In the genomic region with DNA sequence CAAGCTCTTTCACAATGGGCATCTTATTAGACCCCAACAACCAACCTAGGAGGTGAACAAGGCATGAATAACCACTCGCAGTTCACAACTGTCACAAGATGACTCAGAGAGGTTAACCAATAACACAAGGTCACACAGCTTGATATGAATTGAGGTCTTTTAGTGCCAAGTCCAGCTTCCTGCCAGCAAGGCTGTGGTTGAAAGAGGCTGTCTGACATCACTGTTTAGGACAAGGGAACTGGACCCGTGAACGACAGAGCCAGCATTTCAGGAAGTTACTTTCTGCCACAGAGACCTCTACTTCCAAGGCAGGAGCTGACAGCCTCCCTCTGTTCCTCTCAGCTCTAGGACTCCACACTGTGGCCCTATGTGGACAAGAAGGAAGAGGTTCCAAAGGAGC, we compare ENCODE assay signal across 10 cellular contexts. TPM values are rescaled to one million over a fixed set of nuclear protein-coding genes. Genes with fewer than 3 reads are reported as not detected.
DNase-seq lines count a peak whose midpoint lies in the region; ATAC-seq and TF ChIP-seq lines count a peak whose summit lies in the region.
"Had no signal": no experiment of that assay in that cellular context is flagged by ENCODE, and none has a peak within 500 bp of the region (broad histone marks: within the 10 kb centered on the region; RNA-seq: fewer than 3 reads in every experiment).

No MANE protein-coding gene starts in this region.

- H3K4me1 Mint-ChIP-seq in activated CD4-positive, alpha-beta T cell treated with anti-CD3 and anti-CD28 coated beads, Interleukin-2, amount 10 ng/mL, durations not matched to agents 24 days and 14 days: peaks cover 2% of the 10 kb centered on the region
- H3K4me1 Mint-ChIP-seq: T-cell had no signal

- ATAC-seq in GM21529 (IDR thresholded peaks at IDR 0.05; ENCODE audit: unreplicated experiment): peak; percentile 56
- ATAC-seq: T-cell had no signal

- WGBS in esophagus squamous epithelium, 2 donors: 17 to 23% methylated on average over 2 to 3 of the region's 3 CpGs

- DNase-seq in GM04503 (ENCODE audit: low read depth) (peak; percentile 67), RPMI7951 (ENCODE audit: low read depth) (peak; percentile 93), right atrium auricular region (ENCODE audit: low spot score) (peak; percentile 57), NCI-H774 (lab: John Stamatoyannopoulos, UW) (no peak), SJCRH30 (no peak), esophagus squamous epithelium (lab: John Stamatoyannopoulos, UW) (no peak)
- no peak for DNase-seq in activated CD4-positive, alpha-beta T cell treated with anti-CD3 and anti-CD28 coated beads, Interleukin-2, amount 10 ng/mL, durations not matched to agents 24 days and 14 days
- DNase-seq: T-cell had no signal

- H3K4me3 Mint-ChIP-seq in activated CD4-positive, alpha-beta T cell treated with anti-CD3 and anti-CD28 coated beads, Interleukin-2, amount 10 ng/mL, durations not matched to agents 24 days and 14 days: no peak overlapping the region
- H3K4me3 Mint-ChIP-seq: T-cell had no signal

- H3K4me3 ChIP-seq in right atrium auricular region (no peak overlapping the region), SJCRH30 (no peak overlapping the region), esophagus squamous epithelium (no peak overlapping the region)
- H3K4me3 ChIP-seq: cardiac muscle cell had no signal

- H3K9me3 ChIP-seq in right atrium auricular region (no peaks in the 10 kb centered on the region), SJCRH30 (replicated peaks) (no peaks in the 10 kb centered on the region), esophagus squamous epithelium (no peaks in the 10 kb centered on the region)

- peak overlapping the region in 1 of 2 donors; percentile 14 for H3K27ac ChIP-seq in right atrium auricular region
- H3K27ac ChIP-seq in SJCRH30: no peak overlapping the region
- H3K27ac ChIP-seq in esophagus squamous epithelium: peak overlapping the region in 1 of 4 donors; percentile 48
- H3K27ac ChIP-seq: cardiac muscle cell had no signal

- peaks cover 3% of the 10 kb centered on the region for H3K27me3 Mint-ChIP-seq in activated CD4-positive, alpha-beta T cell treated with anti-CD3 and anti-CD28 coated beads, Interleukin-2, amount 10 ng/mL, durations not matched to agents 24 days and 14 days

- no peaks in the 10 kb centered on the region for H3K9me3 Mint-ChIP-seq in activated CD4-positive, alpha-beta T cell treated with anti-CD3 and anti-CD28 coated beads, Interleukin-2, amount 10 ng/mL, durations not matched to agents 24 days and 14 days
- H3K9me3 Mint-ChIP-seq: T-cell had no signal

- H3K27me3 ChIP-seq in right atrium auricular region (no peaks in the 10 kb centered on the region), SJCRH30 (no peaks in the 10 kb centered on the region), esophagus squamous epithelium (peaks cover 0 to 4% (median 0%) of the 10 kb centered on the region in 4 donors)
- H3K27me3 ChIP-seq: cardiac muscle cell had no signal

- intact Hi-C loops in activated CD4-positive, alpha-beta T cell treated with anti-CD3 and anti-CD28 coated beads, Interleukin-2, amount 10 ng/mL, durations not matched to agents 24 days and 14 days (cut with micrococcal nuclease): no loop called here
- intact Hi-C loops in esophagus squamous epithelium (cut with DNase I): no loop called here

- H3K4me1 ChIP-seq in right atrium auricular region: peaks cover 0 to 8% of the 10 kb centered on the region in 2 donors
- no peaks in the 10 kb centered on the region for H3K4me1 ChIP-seq in SJCRH30
- H3K4me1 ChIP-seq in esophagus squamous epithelium: peaks cover 0 to 26% (median 0%) of the 10 kb centered on the region in 3 donors

- H3K36me3 Mint-ChIP-seq in activated CD4-positive, alpha-beta T cell treated with anti-CD3 and anti-CD28 coated beads, Interleukin-2, amount 10 ng/mL, durations not matched to agents 24 days and 14 days (ENCODE audit: low read depth): no peaks in the 10 kb centered on the region
- H3K36me3 Mint-ChIP-seq: T-cell had no signal

- no peak for TF ChIP-seq CTCF in right atrium auricular region (IDR thresholded peaks at IDR 0.05)
- TF ChIP-seq CTCF in esophagus squamous epithelium (IDR thresholded peaks at IDR 0.05): no peak

- no peak overlapping the region for H3K27ac Mint-ChIP-seq in activated CD4-positive, alpha-beta T cell treated with anti-CD3 and anti-CD28 coated beads, Interleukin-2, amount 10 ng/mL, durations not matched to agents 24 days and 14 days
- H3K27ac Mint-ChIP-seq: T-cell had no signal

- no peaks in the 10 kb centered on the region for H3K36me3 ChIP-seq in right atrium auricular region
- H3K36me3 ChIP-seq in SJCRH30: no peaks in the 10 kb centered on the region
- H3K36me3 ChIP-seq in esophagus squamous epithelium: no peaks in the 10 kb centered on the region
- H3K36me3 ChIP-seq: cardiac muscle cell had no signal

- no peak for TF ChIP-seq POLR2A in esophagus squamous epithelium (IDR thresholded peaks at IDR 0.05)

RNA-seq across cellular contexts. Expression of a gene that starts 53.4 kb away (rescaled TPM):
- total RNA-seq in RPMI7951 (2014; rRNA removed; shearing (Covaris generic)): 18.7 and 19.9 TPM in 2 replicates
- total RNA-seq in right atrium auricular region (10 to 100 TPM; 13.7 to 32.0 TPM), esophagus squamous epithelium (10 to 100 TPM in 2 of 4 donors, 1 to 10 TPM in 2; 1.6 to 23.7 (median 7.7) TPM)
- total RNA-seq in SJCRH30 (2014; rRNA removed; shearing (Covaris generic)): 80.3 and 80.8 TPM in 2 replicates
- total RNA-seq in activated CD4-positive, alpha-beta T cell treated with anti-CD3 and anti-CD28 coated beads, Interleukin-2, amount 10 ng/mL, durations not matched to agents 24 days and 14 days: 35.2 and 36.5 TPM in 2 replicates

Comparison
In these comparisons a context has a peak if more than half of its experiments do, and no peak if none do; other contexts are left out.
1. DNase-seq: peak in GM04503 (single experiment), RPMI7951 (single experiment) and right atrium auricular region (single experiment); none in NCI-H774 (single experiment), SJCRH30 (0 of 2), activated CD4-positive, alpha-beta T cell treated with anti-CD3 and anti-CD28 coated beads, Interleukin-2, amount 10 ng/mL, durations not matched to agents 24 days and 14 days (single experiment) and esophagus squamous epithelium (single experiment).